ENCODE assay signal across 9 cellular contexts in genomic region chr3:54243262-54243931, GRCh38.
DNase-seq lines count a peak whose midpoint lies in the region; ATAC-seq, FAIRE-seq and TF ChIP-seq lines count a peak whose summit lies in the region.
"Had no signal": no experiment of that assay in that cellular context is flagged by ENCODE, and none has a peak within 500 bp of the region (broad histone marks: within the 10 kb centered on the region; RNA-seq: fewer than 3 reads in every experiment).

No MANE protein-coding gene starts in this region.

- CTCF ChIA-PET in SK-N-SH (lab: Yijun Ruan, JAX) = interaction anchor here (0.8 kb wide), 1 partner anchor 20 kb away, joined by 3 read pairs; no protein-coding TSS in a partner anchor

- intact Hi-C loops in pancreas (cut with DNase I) = no loop called here

- DNase-seq in DMS79 treated with DMSO at 0.1 percent for 48 hours (lab: John Stamatoyannopoulos, UW) (peak; percentile 54), NCI-H1105 treated with DMSO at 0.1 percent for 48 hours (lab: John Stamatoyannopoulos, UW) (peak; percentile 54), caudate nucleus (lab: John Stamatoyannopoulos, UW) (peak in 1 of 61 donors; percentile 45), pancreas (no peak), SK-N-SH (no peak)
- DNase-seq in NK-92 treated with Interleukin-12 subunit alpha and Interleukin-12 subunit beta, amount 100 ng/mL, for 24 hours (lab: John Stamatoyannopoulos, UW) = no peak
- DNase-seq in activated effector memory CD4-positive, alpha-beta T cell treated with anti-CD3 and anti-CD28 coated beads, Interleukin-2, amount 50 U/mL, for 16 hours = no peak
- no peak for DNase-seq in activated naive CD4-positive, alpha-beta T cell (lab: John Stamatoyannopoulos, UW)
- DNase-seq: activated CD4-positive, alpha-beta T cell treated with anti-CD3 and anti-CD28 coated beads for 48 hours had no signal

- H3K4me3 ChIP-seq in pancreas (peak overlapping the region in 2 of 4 donors; percentile 10 to 38), SK-N-SH (ENCODE audit: low read depth in 2 of 2, low read length in 1 of 2) (no peak overlapping the region)

- no peaks in the 10 kb centered on the region for H3K36me3 ChIP-seq in pancreas
- no peaks in the 10 kb centered on the region for H3K36me3 ChIP-seq in SK-N-SH (replicated peaks in 1 of 2; ENCODE audit: control insufficient read depth in 1 of 2, insufficient read depth in 2 of 2, low read length in 1 of 2)

- no peaks in the 10 kb centered on the region for H3K4me1 ChIP-seq in pancreas
- no peaks in the 10 kb centered on the region for H3K4me1 ChIP-seq in SK-N-SH (ENCODE audit: control insufficient read depth in 1 of 2, insufficient read depth in 2 of 2, low read depth in 1 of 2, low read length in 1 of 2)

- no peak overlapping the region for H3K9ac ChIP-seq in SK-N-SH

- no peak for TF ChIP-seq EP300 in SK-N-SH (IDR thresholded peaks at IDR 0.05; ENCODE audit: borderline replicate concordance in 1 of 2, low read depth in 1 of 2, low read length in 1 of 2)

- H3K27ac ChIP-seq in caudate nucleus (ENCODE audit: low read depth, low read length) = peak overlapping the region; percentile 36
- H3K27ac ChIP-seq in pancreas = no peak overlapping the region
- no peak overlapping the region for H3K27ac ChIP-seq in SK-N-SH (ENCODE audit: low read depth in 2 of 2, low read length in 1 of 2)

- no peaks in the 10 kb centered on the region for H3K79me2 ChIP-seq in SK-N-SH (ENCODE audit: insufficient read depth)

- TF ChIP-seq CTCF in pancreas (IDR thresholded peaks at IDR 0.05) = no peak
- TF ChIP-seq CTCF in SK-N-SH (IDR thresholded peaks at IDR 0.05) = no peak

- POLR2A ChIA-PET in SK-N-SH (lab: Yijun Ruan, JAX) = no interaction called here

- H3K27me3 ChIP-seq in pancreas (no peaks in the 10 kb centered on the region), SK-N-SH (ENCODE audit: insufficient read depth) (no peaks in the 10 kb centered on the region)

- H3K9me2 ChIP-seq in SK-N-SH = no peaks in the 10 kb centered on the region

- no peak for TF ChIP-seq RAD21 in SK-N-SH (IDR thresholded peaks at IDR 0.05; ENCODE audit: low read length)

- no peaks in the 10 kb centered on the region for H3F3A ChIP-seq in SK-N-SH (replicated peaks; ENCODE audit: insufficient read depth)

- peak in 3 of 4 donors; percentile 41 to 78 (median 76) for ATAC-seq in pancreas

- no peak for FAIRE-seq in pancreas (lab: Jason Lieb, UNC)

- H2AFZ ChIP-seq in SK-N-SH (ENCODE audit: low read depth) = no peak overlapping the region

- no peak overlapping the region for H3K4me2 ChIP-seq in SK-N-SH

- H4K20me1 ChIP-seq in SK-N-SH (ENCODE audit: insufficient read depth) = no peaks in the 10 kb centered on the region

- H3K9me3 ChIP-seq in pancreas (no peaks in the 10 kb centered on the region), SK-N-SH (no peaks in the 10 kb centered on the region)

- WGBS in pancreas, 2 donors = 40 to 51% methylated on average over 10 of the region's 10 CpGs
- WGBS in SK-N-SH (ENCODE audit: low lambda C conversion rate) = 37% methylated on average over 10 of the region's 10 CpGs

TF ChIP-seq in SK-N-SH, 30 proteins besides CTCF, POLR2A, EP300 and RAD21:
- TF ChIP-seq SIN3A (IDR thresholded peaks at IDR 0.05; ENCODE audit: borderline replicate concordance, low read depth, low read length) (no peak), GATA2 (CRISPR knock-in tag; IDR thresholded peaks at IDR 0.05) (no peak), MAX (IDR thresholded peaks at IDR 0.05; ENCODE audit: low read depth) (no peak), REST (IDR thresholded peaks at IDR 0.05; ENCODE audit: low read depth, low read length) (no peak)

Comparison
In these comparisons a context has a peak if more than half of its experiments do, and no peak if none do; other contexts are left out.
1. DNase-seq: peak in DMS79 treated with DMSO at 0.1 percent for 48 hours (single experiment) and NCI-H1105 treated with DMSO at 0.1 percent for 48 hours (single experiment); none in pancreas (0 of 6), NK-92 treated with Interleukin-12 subunit alpha and Interleukin-12 subunit beta, amount 100 ng/mL, for 24 hours (single experiment), activated effector memory CD4-positive, alpha-beta T cell treated with anti-CD3 and anti-CD28 coated beads, Interleukin-2, amount 50 U/mL, for 16 hours (single experiment), SK-N-SH (single experiment) and activated naive CD4-positive, alpha-beta T cell (0 of 4).